26 cellular contexts compared by ENCODE assay signal in the genomic region with DNA sequence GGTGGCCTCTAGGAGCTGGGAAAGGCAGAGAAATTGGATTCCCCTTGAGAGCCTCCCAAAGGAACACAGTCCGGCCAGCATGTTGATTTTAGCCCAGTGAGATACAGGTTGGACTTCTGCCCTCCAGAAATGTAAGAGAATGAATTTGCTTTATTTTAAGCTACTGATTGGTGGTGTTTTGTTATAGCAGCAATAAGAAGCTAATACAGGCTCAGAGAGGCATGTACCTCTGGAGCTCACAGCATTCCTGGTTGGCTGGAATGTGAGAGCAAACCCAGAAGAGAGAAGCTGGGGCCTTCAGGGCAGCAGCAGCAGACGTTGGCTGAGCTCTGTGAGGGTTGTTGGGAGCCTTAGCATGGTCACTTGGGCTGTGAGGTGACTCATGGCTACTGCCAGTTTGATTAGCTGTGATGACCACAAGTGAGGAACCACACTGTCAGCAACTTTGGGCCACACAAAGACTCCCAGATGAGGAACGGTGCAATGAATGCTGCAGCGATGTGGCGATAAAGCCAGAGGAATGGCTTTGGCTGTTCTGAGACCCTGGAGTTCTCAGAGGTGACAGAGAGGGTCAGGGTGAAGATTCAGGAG.
"Had no signal": no experiment of that assay in that cellular context is flagged by ENCODE, and none has a peak within 500 bp of the region (broad histone marks: within the 10 kb centered on the region; RNA-seq: fewer than 3 reads in every experiment).

No MANE protein-coding gene starts in this region.

- H3K9me3 Mint-ChIP-seq: activated CD4-positive, alpha-beta T cell treated with anti-CD3 and anti-CD28 coated beads, Interleukin-2, amount 10 ng/mL, durations not matched to agents 7 days and 5 days; activated CD8-positive, alpha-beta T cell treated with anti-CD3 and anti-CD28 coated beads for 36 hours; activated naive CD8-positive, alpha-beta T cell treated with anti-CD3 and anti-CD28 coated beads, Interleukin-2, amount 50 U/mL, for 24 hours; mesothelial cell of epicardium; natural killer cell treated with Interleukin-12 subunit alpha and Interleukin-12 subunit beta and Interleukin-15 and Interleukin-18, amount 100 ng/mL, for 72 hours; stimulated activated effector memory CD8-positive, alpha-beta T cell treated with anti-CD3 and anti-CD28 coated beads, Interleukin-12 subunit alpha, Interleukin-12 subunit beta, amount 100 ng/mL, for 72 hours; stimulated activated naive CD8-positive, alpha-beta T cell treated with anti-CD3 and anti-CD28 coated beads, Interleukin-15, amount 100 ng/mL, for 72 hours had no signal

- H3K27ac Mint-ChIP-seq: activated CD4-positive, alpha-beta T cell treated with anti-CD3 and anti-CD28 coated beads, Interleukin-2, amount 10 ng/mL, durations not matched to agents 7 days and 5 days; activated CD8-positive, alpha-beta memory T cell treated with anti-CD3 and anti-CD28 coated beads, Interleukin-2, amount 10 ng/mL, durations not matched to agents 7 days and 5 days; activated CD8-positive, alpha-beta T cell treated with anti-CD3 and anti-CD28 coated beads for 36 hours; activated naive CD8-positive, alpha-beta T cell treated with anti-CD3 and anti-CD28 coated beads, Interleukin-2, amount 50 U/mL, for 24 hours; brain; immature natural killer cell; mesothelial cell of epicardium; stimulated activated naive CD8-positive, alpha-beta T cell treated with anti-CD3 and anti-CD28 coated beads, Interleukin-15, amount 100 ng/mL, for 72 hours; T-helper 17 cell had no signal

- H3K9me3 ChIP-seq: left ventricle myocardium inferior, tibial artery had no signal

- H3K27ac ChIP-seq: hepatocyte, parathyroid adenoma, tibial artery had no signal

- ATAC-seq: activated CD8-positive, alpha-beta memory T cell treated with anti-CD3 and anti-CD28 coated beads, Interleukin-2, amount 10 ng/mL, durations not matched to agents 7 days and 5 days; activated CD8-positive, alpha-beta T cell treated with anti-CD3 and anti-CD28 coated beads for 36 hours; activated naive CD8-positive, alpha-beta T cell treated with anti-CD3 and anti-CD28 coated beads, Interleukin-2, amount 50 U/mL, for 24 hours; natural killer cell treated with Interleukin-12 subunit alpha and Interleukin-12 subunit beta and Interleukin-15 and Interleukin-18, amount 100 ng/mL, for 72 hours; right cardiac atrium; stimulated activated effector memory CD8-positive, alpha-beta T cell treated with anti-CD3 and anti-CD28 coated beads, Interleukin-12 subunit alpha, Interleukin-12 subunit beta, amount 100 ng/mL, for 72 hours; stimulated activated naive CD8-positive, alpha-beta T cell treated with anti-CD3 and anti-CD28 coated beads, Interleukin-15, amount 100 ng/mL, for 72 hours; T-helper 17 cell had no signal

- DNase-seq: activated CD4-positive, alpha-beta T cell treated with anti-CD3 and anti-CD28 coated beads, Interleukin-2, amount 10 ng/mL, durations not matched to agents 7 days and 5 days; activated CD8-positive, alpha-beta memory T cell treated with anti-CD3 and anti-CD28 coated beads, Interleukin-2, amount 10 ng/mL, durations not matched to agents 7 days and 5 days; activated CD8-positive, alpha-beta T cell treated with anti-CD3 and anti-CD28 coated beads for 36 hours; activated effector memory CD4-positive, alpha-beta T cell treated with anti-CD3 and anti-CD28 coated beads, Interleukin-2, amount 50 U/mL, for 16 hours; activated naive CD4-positive, alpha-beta T cell treated with anti-CD3 and anti-CD28 coated beads, Interleukin-2, amount 50 U/mL, for 16 hours; activated naive CD8-positive, alpha-beta T cell treated with anti-CD3 and anti-CD28 coated beads, Interleukin-2, amount 50 U/mL, for 24 hours; activated T-cell treated with anti-CD3 and anti-CD28 coated beads for 4 hours; anterior cingulate cortex; central memory CD4-positive, alpha-beta T cell; dermis blood vessel endothelial cell; effector memory CD4-positive, alpha-beta T cell; glutamatergic neuron; immature natural killer cell; left ventricle myocardium inferior; right cardiac atrium; small intestine; stimulated activated CD4-positive, alpha-beta T cell treated with anti-CD3 and anti-CD28 coated beads, Interleukin-2, amount 100 ng/mL, for 24 hours; stimulated activated naive CD8-positive, alpha-beta T cell treated with anti-CD3 and anti-CD28 coated beads, Interleukin-15, amount 100 ng/mL, for 72 hours; T-helper 17 cell; tibial artery had no signal

- H3K4me1 ChIP-seq: parathyroid adenoma, tibial artery had no signal

- H3K36me3 Mint-ChIP-seq: activated CD8-positive, alpha-beta memory T cell treated with anti-CD3 and anti-CD28 coated beads, Interleukin-2, amount 10 ng/mL, durations not matched to agents 7 days and 5 days; brain; immature natural killer cell; mesothelial cell of epicardium; natural killer cell treated with Interleukin-12 subunit alpha and Interleukin-12 subunit beta and Interleukin-15 and Interleukin-18, amount 100 ng/mL, for 72 hours; stimulated activated effector memory CD8-positive, alpha-beta T cell treated with anti-CD3 and anti-CD28 coated beads, Interleukin-12 subunit alpha, Interleukin-12 subunit beta, amount 100 ng/mL, for 72 hours had no signal

- H3K27me3 ChIP-seq: hepatocyte, tibial artery had no signal

- H3K36me3 ChIP-seq: left ventricle myocardium inferior, tibial artery had no signal

- H3K4me3 ChIP-seq: hepatocyte, left ventricle myocardium inferior, tibial artery had no signal

- H3K27me3 Mint-ChIP-seq: activated CD4-positive, alpha-beta T cell treated with anti-CD3 and anti-CD28 coated beads, Interleukin-2, amount 10 ng/mL, durations not matched to agents 7 days and 5 days; natural killer cell treated with Interleukin-12 subunit alpha and Interleukin-12 subunit beta and Interleukin-15 and Interleukin-18, amount 100 ng/mL, for 72 hours had no signal

- H3K4me3 Mint-ChIP-seq: activated CD4-positive, alpha-beta T cell treated with anti-CD3 and anti-CD28 coated beads, Interleukin-2, amount 10 ng/mL, durations not matched to agents 7 days and 5 days; activated CD8-positive, alpha-beta memory T cell treated with anti-CD3 and anti-CD28 coated beads, Interleukin-2, amount 10 ng/mL, durations not matched to agents 7 days and 5 days; activated CD8-positive, alpha-beta T cell treated with anti-CD3 and anti-CD28 coated beads for 36 hours; activated naive CD8-positive, alpha-beta T cell treated with anti-CD3 and anti-CD28 coated beads, Interleukin-2, amount 50 U/mL, for 24 hours; brain; immature natural killer cell; mesothelial cell of epicardium; natural killer cell treated with Interleukin-12 subunit alpha and Interleukin-12 subunit beta and Interleukin-15 and Interleukin-18, amount 100 ng/mL, for 72 hours; stimulated activated effector memory CD8-positive, alpha-beta T cell treated with anti-CD3 and anti-CD28 coated beads, Interleukin-12 subunit alpha, Interleukin-12 subunit beta, amount 100 ng/mL, for 72 hours; stimulated activated naive CD8-positive, alpha-beta T cell treated with anti-CD3 and anti-CD28 coated beads, Interleukin-15, amount 100 ng/mL, for 72 hours; T-helper 17 cell had no signal
